ENCODE assay signal across 9 cellular contexts in genomic region chr4:51865717-51866116, GRCh38.
"Had no signal": no experiment of that assay in that cellular context is flagged by ENCODE, and none has a peak within 500 bp of the region (broad histone marks: within the 10 kb centered on the region; RNA-seq: fewer than 3 reads in every experiment).

No MANE protein-coding gene starts in this region.

- ATAC-seq: GM23338, HCT116, HepG2 had no signal

- H3K4me3 ChIP-seq: GM23338, HAP-1 had no signal

- H3K4me3 Mint-ChIP-seq: GM23338, HFFc6, IgD-negative memory B cell had no signal

- FAIRE-seq: H1, H54, HepG2 had no signal

- H3K27ac Mint-ChIP-seq: GM23338, HFFc6 had no signal

- H3K9me3 ChIP-seq: HAP-1 had no signal

- H3K4me2 ChIP-seq: GM23338 had no signal

- H2AFZ ChIP-seq: GM23338 had no signal

- H3K27me3 Mint-ChIP-seq: IgD-negative memory B cell had no signal

- H3K27ac ChIP-seq: HL-60 had no signal

- H3K9me3 Mint-ChIP-seq: GM23338, HFFc6, IgD-negative memory B cell had no signal

- DNase-seq: HFFc6 had no signal
